Comparison of ENCODE assay signal across 9 cellular contexts in the genomic region with DNA sequence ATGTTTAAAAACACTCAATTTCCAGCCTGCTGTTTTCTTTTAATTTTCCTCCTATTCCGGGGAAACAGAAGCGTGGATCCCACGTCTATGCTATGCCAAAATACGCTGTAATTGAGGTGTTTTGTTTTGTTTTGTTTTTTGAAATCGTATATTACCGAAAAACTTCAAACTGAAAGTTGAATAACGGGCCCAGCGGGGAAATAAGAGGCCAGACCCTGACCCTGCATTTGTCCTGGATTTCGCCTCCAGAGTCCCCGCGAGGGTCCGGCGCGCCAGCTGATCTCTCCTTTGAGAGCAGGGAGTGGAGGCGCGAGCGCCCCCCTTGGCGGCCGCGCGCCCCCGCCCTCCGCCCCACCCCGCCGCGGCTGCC. TPM values are rescaled to one million over a fixed set of nuclear protein-coding genes. Genes with fewer than 3 reads are reported as not detected.
DNase-seq lines count a peak whose midpoint lies in the region; ATAC-seq and TF ChIP-seq lines count a peak whose summit lies in the region.
"Had no signal": no experiment of that assay in that cellular context is flagged by ENCODE, and none has a peak within 500 bp of the region (broad histone marks: within the 10 kb centered on the region; RNA-seq: fewer than 3 reads in every experiment).

No MANE protein-coding gene starts in this region.

- H3K4me1 ChIP-seq in mucosa of descending colon (ENCODE audit: low read depth) (peaks cover 7% of the 10 kb centered on the region), upper lobe of left lung (peaks cover 8 to 46% (median 14%) of the 10 kb centered on the region in 4 donors)

- DNase-seq in activated naive CD8-positive, alpha-beta T cell treated with anti-CD3 and anti-CD28 coated beads, Interleukin-2, amount 50 U/mL, for 24 hours: no peak
- DNase-seq in chondrocyte (ENCODE audit: low spot score) (no peak), mucosa of descending colon (no peak), upper lobe of left lung (no peak), globus pallidus (ENCODE audit: low spot score) (no peak), cortex of kidney (lab: John Stamatoyannopoulos, UW) (no peak)
- DNase-seq: activated naive CD4-positive, alpha-beta T cell had no signal

- ATAC-seq in activated naive CD8-positive, alpha-beta T cell treated with anti-CD3 and anti-CD28 coated beads, Interleukin-2, amount 50 U/mL, for 24 hours: no peak
- no peak for ATAC-seq in mucosa of descending colon
- no peak for ATAC-seq in upper lobe of left lung (ENCODE audit: low FRiP score in 2 of 2)
- no peak for ATAC-seq in GM21390 (IDR thresholded peaks at IDR 0.05; ENCODE audit: unreplicated experiment)

- TF ChIP-seq POLR2A in upper lobe of left lung (IDR thresholded peaks at IDR 0.05): no peak

- no peaks in the 10 kb centered on the region for H3K36me3 Mint-ChIP-seq in activated naive CD8-positive, alpha-beta T cell
- H3K36me3 Mint-ChIP-seq in activated naive CD8-positive, alpha-beta T cell treated with anti-CD3 and anti-CD28 coated beads, Interleukin-2, amount 50 U/mL, for 24 hours (ENCODE audit: low read depth): no peaks in the 10 kb centered on the region
- H3K36me3 Mint-ChIP-seq in chondrocyte (ENCODE audit: low read depth): no peaks in the 10 kb centered on the region

- TF ChIP-seq CTCF in chondrocyte (IDR thresholded peaks at IDR 0.05): no peak
- TF ChIP-seq CTCF in mucosa of descending colon (IDR thresholded peaks at IDR 0.05): no peak
- TF ChIP-seq CTCF in upper lobe of left lung (IDR thresholded peaks at IDR 0.05): no peak

- no peak for TF ChIP-seq EP300 in upper lobe of left lung (IDR thresholded peaks at IDR 0.05)

- H3K4me3 ChIP-seq in mucosa of descending colon: peak overlapping the region; percentile 22
- peak overlapping the region; percentile 12 to 85 (median 82) for H3K4me3 ChIP-seq in upper lobe of left lung

- H3K9me3 Mint-ChIP-seq in activated naive CD8-positive, alpha-beta T cell (ENCODE audit: low read depth): no peaks in the 10 kb centered on the region
- no peaks in the 10 kb centered on the region for H3K9me3 Mint-ChIP-seq in activated naive CD8-positive, alpha-beta T cell treated with anti-CD3 and anti-CD28 coated beads, Interleukin-2, amount 50 U/mL, for 24 hours
- no peaks in the 10 kb centered on the region for H3K9me3 Mint-ChIP-seq in chondrocyte (ENCODE audit: low read depth)

- H3K36me3 ChIP-seq in mucosa of descending colon (ENCODE audit: low read depth) (no peaks in the 10 kb centered on the region), upper lobe of left lung (no peaks in the 10 kb centered on the region)

- no peaks in the 10 kb centered on the region for H3K27me3 ChIP-seq in upper lobe of left lung

- 1 to 2% methylated on average over 14 to 21 of the region's 26 CpGs for WGBS in upper lobe of left lung, 2 donors

- no peak overlapping the region for H3K27ac Mint-ChIP-seq in activated naive CD8-positive, alpha-beta T cell
- H3K27ac Mint-ChIP-seq in activated naive CD8-positive, alpha-beta T cell treated with anti-CD3 and anti-CD28 coated beads, Interleukin-2, amount 50 U/mL, for 24 hours: no peak overlapping the region
- no peak overlapping the region for H3K27ac Mint-ChIP-seq in chondrocyte (ENCODE audit: unreplicated experiment)

- peak overlapping the region; percentile 57 for H3K4me3 Mint-ChIP-seq in activated naive CD8-positive, alpha-beta T cell
- H3K4me3 Mint-ChIP-seq in activated naive CD8-positive, alpha-beta T cell treated with anti-CD3 and anti-CD28 coated beads, Interleukin-2, amount 50 U/mL, for 24 hours: no peak overlapping the region
- peak overlapping the region; percentile 66 for H3K4me3 Mint-ChIP-seq in chondrocyte (ENCODE audit: unreplicated experiment)

- H3K4me1 Mint-ChIP-seq in activated naive CD8-positive, alpha-beta T cell (ENCODE audit: low read depth): peaks cover 8% of the 10 kb centered on the region
- H3K4me1 Mint-ChIP-seq in activated naive CD8-positive, alpha-beta T cell treated with anti-CD3 and anti-CD28 coated beads, Interleukin-2, amount 50 U/mL, for 24 hours: peaks cover 10% of the 10 kb centered on the region
- H3K4me1 Mint-ChIP-seq in chondrocyte (ENCODE audit: low read depth): peaks cover 14% of the 10 kb centered on the region

- H3K27ac ChIP-seq in upper lobe of left lung: peak overlapping the region; percentile 13 to 90 (median 50)

- intact Hi-C loops in mucosa of descending colon (cut with DNase I, micrococcal nuclease): loop anchor here in 1 of 2 donors (5.0 kb wide), 1 partner anchor 130 kb away; no protein-coding TSS in a partner anchor

- H3K9me3 ChIP-seq in mucosa of descending colon (no peaks in the 10 kb centered on the region), upper lobe of left lung (no peaks in the 10 kb centered on the region)

- H3K27me3 Mint-ChIP-seq in activated naive CD8-positive, alpha-beta T cell: peaks cover 32% of the 10 kb centered on the region
- H3K27me3 Mint-ChIP-seq in activated naive CD8-positive, alpha-beta T cell treated with anti-CD3 and anti-CD28 coated beads, Interleukin-2, amount 50 U/mL, for 24 hours: peaks cover 46% of the 10 kb centered on the region
- peaks cover 6% of the 10 kb centered on the region for H3K27me3 Mint-ChIP-seq in chondrocyte (ENCODE audit: low read depth)

RNA-seq across cellular contexts. Expression of a gene that starts 0.3 kb away (rescaled TPM):
- total RNA-seq in chondrocyte (0.85 to 1.1 TPM (median 0.92 TPM) in 3 replicates), mucosa of descending colon (10 to 100 TPM; 22.5 to 64.5 (median 46.1) TPM), upper lobe of left lung (10 to 100 TPM; 11.5 to 90.0 (median 29.2) TPM)
